ENCODE assay signal across 3 cellular contexts in the genomic region with DNA sequence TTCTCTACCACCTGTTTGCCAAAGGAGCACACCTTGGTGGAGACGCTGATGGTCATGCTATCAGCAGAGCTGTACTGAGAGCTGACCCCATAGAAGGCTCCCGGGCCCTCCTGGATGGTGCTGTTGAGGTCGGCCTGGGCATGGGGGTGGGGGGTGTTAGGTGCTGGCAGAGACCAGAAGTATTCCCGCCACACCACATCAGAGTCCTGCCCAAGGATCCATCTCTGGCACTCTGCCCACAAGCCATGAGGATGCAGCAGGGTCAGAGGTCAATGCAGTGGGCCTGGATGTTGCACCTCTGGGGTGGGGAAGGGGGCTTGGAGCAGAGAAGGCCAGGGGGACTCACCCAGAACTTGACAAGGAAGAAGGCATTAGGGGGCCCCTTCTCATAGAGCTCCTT.
TF ChIP-seq lines count a peak whose summit lies in the region.

No MANE protein-coding gene starts in this region.

TF ChIP-seq in SK-N-SH treated with all-trans-retinoic acid at 6 μM for 48 hours, 23 proteins besides CTCF, POLR2A, EP300 and RAD21 (continues in another document):
- TF ChIP-seq, protein P1, sequence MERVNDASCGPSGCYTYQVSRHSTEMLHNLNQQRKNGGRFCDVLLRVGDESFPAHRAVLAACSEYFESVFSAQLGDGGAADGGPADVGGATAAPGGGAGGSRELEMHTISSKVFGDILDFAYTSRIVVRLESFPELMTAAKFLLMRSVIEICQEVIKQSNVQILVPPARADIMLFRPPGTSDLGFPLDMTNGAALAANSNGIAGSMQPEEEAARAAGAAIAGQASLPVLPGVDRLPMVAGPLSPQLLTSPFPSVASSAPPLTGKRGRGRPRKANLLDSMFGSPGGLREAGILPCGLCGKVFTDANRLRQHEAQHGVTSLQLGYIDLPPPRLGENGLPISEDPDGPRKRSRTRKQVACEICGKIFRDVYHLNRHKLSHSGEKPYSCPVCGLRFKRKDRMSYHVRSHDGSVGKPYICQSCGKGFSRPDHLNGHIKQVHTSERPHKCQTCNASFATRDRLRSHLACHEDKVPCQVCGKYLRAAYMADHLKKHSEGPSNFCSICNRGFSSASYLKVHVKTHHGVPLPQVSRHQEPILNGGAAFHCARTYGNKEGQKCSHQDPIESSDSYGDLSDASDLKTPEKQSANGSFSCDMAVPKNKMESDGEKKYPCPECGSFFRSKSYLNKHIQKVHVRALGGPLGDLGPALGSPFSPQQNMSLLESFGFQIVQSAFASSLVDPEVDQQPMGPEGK (CRISPR knock-in tag; IDR thresholded peaks at IDR 0.05; ENCODE audit: borderline replicate concordance), result no peak
- TF ChIP-seq GLIS3 (CRISPR knock-in tag; IDR thresholded peaks at IDR 0.05), result no peak
- TF ChIP-seq, protein P2, sequence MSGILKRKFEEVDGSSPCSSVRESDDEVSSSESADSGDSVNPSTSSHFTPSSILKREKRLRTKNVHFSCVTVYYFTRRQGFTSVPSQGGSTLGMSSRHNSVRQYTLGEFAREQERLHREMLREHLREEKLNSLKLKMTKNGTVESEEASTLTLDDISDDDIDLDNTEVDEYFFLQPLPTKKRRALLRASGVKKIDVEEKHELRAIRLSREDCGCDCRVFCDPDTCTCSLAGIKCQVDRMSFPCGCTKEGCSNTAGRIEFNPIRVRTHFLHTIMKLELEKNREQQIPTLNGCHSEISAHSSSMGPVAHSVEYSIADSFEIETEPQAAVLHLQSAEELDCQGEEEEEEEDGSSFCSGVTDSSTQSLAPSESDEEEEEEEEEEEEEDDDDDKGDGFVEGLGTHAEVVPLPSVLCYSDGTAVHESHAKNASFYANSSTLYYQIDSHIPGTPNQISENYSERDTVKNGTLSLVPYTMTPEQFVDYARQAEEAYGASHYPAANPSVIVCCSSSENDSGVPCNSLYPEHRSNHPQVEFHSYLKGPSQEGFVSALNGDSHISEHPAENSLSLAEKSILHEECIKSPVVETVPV (CRISPR knock-in tag; IDR thresholded peaks at IDR 0.05), result no peak
- TF ChIP-seq ESRRG (CRISPR knock-in tag; IDR thresholded peaks at IDR 0.05), result no peak
- no peak for TF ChIP-seq TCF4 (CRISPR knock-in tag; IDR thresholded peaks at IDR 0.05; ENCODE audit: borderline replicate concordance)
- TF ChIP-seq ZC3H10 (CRISPR knock-in tag; IDR thresholded peaks at IDR 0.05), result no peak
- no peak for TF ChIP-seq OSR1 (CRISPR knock-in tag; IDR thresholded peaks at IDR 0.05)
- TF ChIP-seq, protein P3, sequence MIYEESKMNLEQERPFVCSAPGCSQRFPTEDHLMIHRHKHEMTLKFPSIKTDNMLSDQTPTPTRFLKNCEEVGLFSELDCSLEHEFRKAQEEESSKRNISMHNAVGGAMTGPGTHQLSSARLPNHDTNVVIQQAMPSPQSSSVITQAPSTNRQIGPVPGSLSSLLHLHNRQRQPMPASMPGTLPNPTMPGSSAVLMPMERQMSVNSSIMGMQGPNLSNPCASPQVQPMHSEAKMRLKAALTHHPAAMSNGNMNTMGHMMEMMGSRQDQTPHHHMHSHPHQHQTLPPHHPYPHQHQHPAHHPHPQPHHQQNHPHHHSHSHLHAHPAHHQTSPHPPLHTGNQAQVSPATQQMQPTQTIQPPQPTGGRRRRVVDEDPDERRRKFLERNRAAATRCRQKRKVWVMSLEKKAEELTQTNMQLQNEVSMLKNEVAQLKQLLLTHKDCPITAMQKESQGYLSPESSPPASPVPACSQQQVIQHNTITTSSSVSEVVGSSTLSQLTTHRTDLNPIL (CRISPR knock-in tag; IDR thresholded peaks at IDR 0.05; ENCODE audit: low read depth), result no peak
- TF ChIP-seq RARB (CRISPR knock-in tag; IDR thresholded peaks at IDR 0.05), result no peak
- TF ChIP-seq ZFP3 (CRISPR knock-in tag; IDR thresholded peaks at IDR 0.05), result no peak
- TF ChIP-seq BACH2 (CRISPR knock-in tag; IDR thresholded peaks at IDR 0.05; ENCODE audit: borderline replicate concordance), result no peak
- no peak for TF ChIP-seq SNAI2 (CRISPR knock-in tag; IDR thresholded peaks at IDR 0.05)
- TF ChIP-seq ARNTL (CRISPR knock-in tag; IDR thresholded peaks at IDR 0.05; ENCODE audit: borderline replicate concordance, low read depth), result no peak

TF ChIP-seq in SK-N-SH, 30 proteins besides CTCF, POLR2A, EP300 and RAD21 (continues in another document):
- TF ChIP-seq FOXJ3 (CRISPR knock-in tag; IDR thresholded peaks at IDR 0.05) (no peak), NFIC (IDR thresholded peaks at IDR 0.05; ENCODE audit: borderline replicate concordance) (no peak), FOXM1 (IDR thresholded peaks at IDR 0.05; ENCODE audit: low read depth) (no peak), SIN3A (IDR thresholded peaks at IDR 0.05; ENCODE audit: borderline replicate concordance, low read depth, low read length) (no peak), FOSL2 (IDR thresholded peaks at IDR 0.05; ENCODE audit: borderline replicate concordance, low read depth) (no peak), YY1 (IDR thresholded peaks at IDR 0.05; ENCODE audit: low read depth) (no peak), CHD2 (IDR thresholded peaks at IDR 0.05; ENCODE audit: low read length, partially characterized antibody) (no peak), TEAD4 (IDR thresholded peaks at IDR 0.05; ENCODE audit: borderline replicate concordance, insufficient read depth) (no peak)
- TF ChIP-seq, protein P4, sequence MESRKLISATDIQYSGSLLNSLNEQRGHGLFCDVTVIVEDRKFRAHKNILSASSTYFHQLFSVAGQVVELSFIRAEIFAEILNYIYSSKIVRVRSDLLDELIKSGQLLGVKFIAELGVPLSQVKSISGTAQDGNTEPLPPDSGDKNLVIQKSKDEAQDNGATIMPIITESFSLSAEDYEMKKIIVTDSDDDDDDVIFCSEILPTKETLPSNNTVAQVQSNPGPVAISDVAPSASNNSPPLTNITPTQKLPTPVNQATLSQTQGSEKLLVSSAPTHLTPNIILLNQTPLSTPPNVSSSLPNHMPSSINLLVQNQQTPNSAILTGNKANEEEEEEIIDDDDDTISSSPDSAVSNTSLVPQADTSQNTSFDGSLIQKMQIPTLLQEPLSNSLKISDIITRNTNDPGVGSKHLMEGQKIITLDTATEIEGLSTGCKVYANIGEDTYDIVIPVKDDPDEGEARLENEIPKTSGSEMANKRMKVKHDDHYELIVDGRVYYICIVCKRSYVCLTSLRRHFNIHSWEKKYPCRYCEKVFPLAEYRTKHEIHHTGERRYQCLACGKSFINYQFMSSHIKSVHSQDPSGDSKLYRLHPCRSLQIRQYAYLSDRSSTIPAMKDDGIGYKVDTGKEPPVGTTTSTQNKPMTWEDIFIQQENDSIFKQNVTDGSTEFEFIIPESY (IDR thresholded peaks at IDR 0.05; ENCODE audit: borderline replicate concordance, low read depth), result no peak
- TF ChIP-seq, protein P5, sequence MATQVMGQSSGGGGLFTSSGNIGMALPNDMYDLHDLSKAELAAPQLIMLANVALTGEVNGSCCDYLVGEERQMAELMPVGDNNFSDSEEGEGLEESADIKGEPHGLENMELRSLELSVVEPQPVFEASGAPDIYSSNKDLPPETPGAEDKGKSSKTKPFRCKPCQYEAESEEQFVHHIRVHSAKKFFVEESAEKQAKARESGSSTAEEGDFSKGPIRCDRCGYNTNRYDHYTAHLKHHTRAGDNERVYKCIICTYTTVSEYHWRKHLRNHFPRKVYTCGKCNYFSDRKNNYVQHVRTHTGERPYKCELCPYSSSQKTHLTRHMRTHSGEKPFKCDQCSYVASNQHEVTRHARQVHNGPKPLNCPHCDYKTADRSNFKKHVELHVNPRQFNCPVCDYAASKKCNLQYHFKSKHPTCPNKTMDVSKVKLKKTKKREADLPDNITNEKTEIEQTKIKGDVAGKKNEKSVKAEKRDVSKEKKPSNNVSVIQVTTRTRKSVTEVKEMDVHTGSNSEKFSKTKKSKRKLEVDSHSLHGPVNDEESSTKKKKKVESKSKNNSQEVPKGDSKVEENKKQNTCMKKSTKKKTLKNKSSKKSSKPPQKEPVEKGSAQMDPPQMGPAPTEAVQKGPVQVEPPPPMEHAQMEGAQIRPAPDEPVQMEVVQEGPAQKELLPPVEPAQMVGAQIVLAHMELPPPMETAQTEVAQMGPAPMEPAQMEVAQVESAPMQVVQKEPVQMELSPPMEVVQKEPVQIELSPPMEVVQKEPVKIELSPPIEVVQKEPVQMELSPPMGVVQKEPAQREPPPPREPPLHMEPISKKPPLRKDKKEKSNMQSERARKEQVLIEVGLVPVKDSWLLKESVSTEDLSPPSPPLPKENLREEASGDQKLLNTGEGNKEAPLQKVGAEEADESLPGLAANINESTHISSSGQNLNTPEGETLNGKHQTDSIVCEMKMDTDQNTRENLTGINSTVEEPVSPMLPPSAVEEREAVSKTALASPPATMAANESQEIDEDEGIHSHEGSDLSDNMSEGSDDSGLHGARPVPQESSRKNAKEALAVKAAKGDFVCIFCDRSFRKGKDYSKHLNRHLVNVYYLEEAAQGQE (IDR thresholded peaks at IDR 0.05; ENCODE audit: low read depth, low read length), result no peak
- TF ChIP-seq, protein P6, sequence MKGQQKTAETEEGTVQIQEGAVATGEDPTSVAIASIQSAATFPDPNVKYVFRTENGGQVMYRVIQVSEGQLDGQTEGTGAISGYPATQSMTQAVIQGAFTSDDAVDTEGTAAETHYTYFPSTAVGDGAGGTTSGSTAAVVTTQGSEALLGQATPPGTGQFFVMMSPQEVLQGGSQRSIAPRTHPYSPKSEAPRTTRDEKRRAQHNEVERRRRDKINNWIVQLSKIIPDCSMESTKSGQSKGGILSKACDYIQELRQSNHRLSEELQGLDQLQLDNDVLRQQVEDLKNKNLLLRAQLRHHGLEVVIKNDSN (IDR thresholded peaks at IDR 0.05; ENCODE audit: borderline replicate concordance, low read depth), result no peak
- TF ChIP-seq, protein P7, sequence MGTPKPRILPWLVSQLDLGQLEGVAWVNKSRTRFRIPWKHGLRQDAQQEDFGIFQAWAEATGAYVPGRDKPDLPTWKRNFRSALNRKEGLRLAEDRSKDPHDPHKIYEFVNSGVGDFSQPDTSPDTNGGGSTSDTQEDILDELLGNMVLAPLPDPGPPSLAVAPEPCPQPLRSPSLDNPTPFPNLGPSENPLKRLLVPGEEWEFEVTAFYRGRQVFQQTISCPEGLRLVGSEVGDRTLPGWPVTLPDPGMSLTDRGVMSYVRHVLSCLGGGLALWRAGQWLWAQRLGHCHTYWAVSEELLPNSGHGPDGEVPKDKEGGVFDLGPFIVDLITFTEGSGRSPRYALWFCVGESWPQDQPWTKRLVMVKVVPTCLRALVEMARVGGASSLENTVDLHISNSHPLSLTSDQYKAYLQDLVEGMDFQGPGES (IDR thresholded peaks at IDR 0.05; ENCODE audit: low read depth, low read length), result no peak

TF ChIP-seq in H1, 55 proteins besides CTCF, POLR2A, EP300 and RAD21 (continues in another document):
- no peak for TF ChIP-seq HDAC6 (IDR thresholded peaks at IDR 0.05; ENCODE audit: low read depth, low read length)
- TF ChIP-seq SRF (IDR thresholded peaks at IDR 0.05; ENCODE audit: low read depth, low read length), result no peak
- TF ChIP-seq CBX8 (IDR thresholded peaks at IDR 0.05; ENCODE audit: borderline replicate concordance, low read depth, low read length), result no peak
- TF ChIP-seq FOSL1 (IDR thresholded peaks at IDR 0.05; ENCODE audit: insufficient read depth, low read depth, low read length), result no peak
- TF ChIP-seq BACH1 (IDR thresholded peaks at IDR 0.05; ENCODE audit: low read length), result no peak
- TF ChIP-seq SP2 (IDR thresholded peaks at IDR 0.05; ENCODE audit: low read length), result no peak
- no peak for TF ChIP-seq BRCA1 (IDR thresholded peaks at IDR 0.05; ENCODE audit: low read depth, low read length)
- TF ChIP-seq JUND (IDR thresholded peaks at IDR 0.05; ENCODE audit: low read length), result no peak
- no peak for TF ChIP-seq CBX5 (IDR thresholded peaks at IDR 0.05; ENCODE audit: low read depth, low read length)
- no peak for TF ChIP-seq MAFK (IDR thresholded peaks at IDR 0.05; ENCODE audit: low read depth, low read length)
- no peak for TF ChIP-seq KDM4A (IDR thresholded peaks at IDR 0.05; ENCODE audit: low read depth, low read length, severe bottlenecking)
- TF ChIP-seq TEAD4 (IDR thresholded peaks at IDR 0.05; ENCODE audit: low read depth, low read length), result no peak
